ENCODE assay signal across 8 cellular contexts in genomic region chr11:66617148-66617814, GRCh38. TPM values are rescaled to one million over a fixed set of nuclear protein-coding genes. Genes with fewer than 3 reads are reported as not detected.
DNase-seq lines count a peak whose midpoint lies in the region; ATAC-seq and TF ChIP-seq lines count a peak whose summit lies in the region.

No MANE protein-coding gene starts in this region.

- H3K4me1 ChIP-seq in OCI-LY7 (ENCODE audit: insufficient read depth, low read length, poor library complexity, severe bottlenecking) (peaks cover 55% of the 10 kb centered on the region), mesodermal cell (ENCODE audit: control insufficient read depth, insufficient read depth, low read length, poor library complexity, severe bottlenecking) (peaks cover 16% of the 10 kb centered on the region), aorta (ENCODE audit: control insufficient read depth in 1 of 2, insufficient read depth in 2 of 2, low read length in 2 of 2) (no peaks in the 10 kb centered on the region)

- no peaks in the 10 kb centered on the region for H3K9me2 ChIP-seq in OCI-LY7 (ENCODE audit: insufficient read depth, low read length)

- no peaks in the 10 kb centered on the region for H3K9me3 ChIP-seq in OCI-LY7 (ENCODE audit: low read length)
- H3K9me3 ChIP-seq in mesodermal cell (ENCODE audit: control insufficient read depth, low read length): no peaks in the 10 kb centered on the region
- H3K9me3 ChIP-seq in aorta (ENCODE audit: control insufficient read depth, low read length): no peaks in the 10 kb centered on the region

- intact Hi-C loops in OCI-LY7 (cut with micrococcal nuclease; ENCODE audit: unreplicated experiment): loop anchor here (2.0 to 5.0 kb wide), 3 partner anchors 24 to 75 kb away; partner anchors contain the start of genes CCDC87 and CCS
- intact Hi-C loops in aorta (cut with DNase I): no loop called here

- H3K4me3 ChIP-seq in OCI-LY7 (ENCODE audit: low read depth, low read length, poor library complexity, severe bottlenecking): peak overlapping the region; percentile 94
- H3K4me3 ChIP-seq in mesodermal cell (ENCODE audit: extremely low read depth, insufficient read depth, low read length, poor library complexity, severe bottlenecking): peak overlapping the region; percentile 89
- peak overlapping the region; percentile 78 to 93 for H3K4me3 ChIP-seq in aorta (ENCODE audit: low read length in 2 of 2)

- peaks cover 25% of the 10 kb centered on the region for H4K20me1 ChIP-seq in OCI-LY7 (ENCODE audit: insufficient read depth, low read length)

- CTCF ChIA-PET in OCI-LY7 (lab: Charles Lee; ENCODE audit: unreplicated experiment): interaction anchor here (0.9 to 1.0 kb wide), 2 partner anchors 23 to 61 kb away, joined by 5 to 6 read pairs; partner anchors contain the start of gene RBM4B

- peak; percentile 29 for DNase-seq in activated naive CD4-positive, alpha-beta T cell treated with Interleukin-2 at 50 U/mL for 16 hours
- DNase-seq in activated naive CD4-positive, alpha-beta T cell (lab: John Stamatoyannopoulos, UW): no peak
- no peak for DNase-seq in OCI-LY7 (ENCODE audit: low spot score)
- peak; percentile 92 to 93 for DNase-seq in aorta
- no peak for DNase-seq in effector CD4-positive, alpha-beta T cell

- H3K79me2 ChIP-seq in OCI-LY7 (ENCODE audit: insufficient read depth, low read depth, low read length): peaks cover 73% of the 10 kb centered on the region

- H3K36me3 ChIP-seq in OCI-LY7 (ENCODE audit: insufficient read depth, low read length) (peaks cover 55% of the 10 kb centered on the region), mesodermal cell (ENCODE audit: control insufficient read depth, insufficient read depth, low read length) (peaks cover 46% of the 10 kb centered on the region), aorta (ENCODE audit: control insufficient read depth in 1 of 2, insufficient read depth in 2 of 2, low read length in 1 of 2) (no peaks in the 10 kb centered on the region)

- H2AFZ ChIP-seq in OCI-LY7 (ENCODE audit: low read length): no peak overlapping the region

- BruUV-seq in OCI-LY7 (replicated peaks; lab: Mats Ljungman, UMichigan): no TSS peak

- ATAC-seq in aorta (ENCODE audit: low FRiP score) (peak; percentile 76), HG02885 (IDR thresholded peaks at IDR 0.05; ENCODE audit: poor library complexity, unreplicated experiment) (no peak)

- peak overlapping the region; percentile 86 for H3K4me2 ChIP-seq in OCI-LY7 (ENCODE audit: low read length)

- TF ChIP-seq CTCF in OCI-LY7 (conservative IDR thresholded peaks at IDR 0.05; ENCODE audit: low read length): no peak

- 0% methylated on average over 13 to 29 of the region's 37 CpGs for WGBS in mesodermal cell (ENCODE audit: insufficient coverage in 2 of 2), 2 experiments
- WGBS in aorta, 2 donors: 0 to 1% methylated on average over 23 to 37 of the region's 37 CpGs

- POLR2A ChIA-PET in OCI-LY7 (lab: Charles Lee): interaction anchor here (0.6 to 2.5 kb wide), 11 partner anchors 10 to 170 kb away, joined by 3 to 16 read pairs (median 3); partner anchors contain the start of genes RBM4 and RBM4B

- peak overlapping the region; percentile 81 for H3K27ac ChIP-seq in OCI-LY7 (ENCODE audit: low read depth, low read length, poor library complexity, severe bottlenecking)
- peak overlapping the region; percentile 97 for H3K27ac ChIP-seq in cingulate gyrus (ENCODE audit: low read depth, low read length)
- peak overlapping the region; percentile 97 for H3K27ac ChIP-seq in mesodermal cell (ENCODE audit: low read depth, low read length, severe bottlenecking)
- peak overlapping the region; percentile 32 to 66 for H3K27ac ChIP-seq in aorta (ENCODE audit: low read depth in 1 of 2, low read length in 2 of 2)

- H3K27me3 ChIP-seq in aorta (ENCODE audit: control insufficient read depth in 1 of 2, insufficient read depth in 2 of 2, low read length in 1 of 2): no peaks in the 10 kb centered on the region

RNA-seq across cellular contexts. Expression of gene RBM14, which starts 0.9 kb away (rescaled TPM):
- 65.8 and 94.6 TPM in 2 replicates for total RNA-seq in OCI-LY7 (2014; rRNA removed; shearing (Covaris generic))
- total RNA-seq in OCI-LY7 (2022) (227 and 243 TPM in 2 replicates), aorta (10 to 100 TPM; 66.3 to 66.7 TPM)
- 33.7 TPM for polyA plus RNA-seq in mesodermal cell (2013, experiment 1 of 2)
- polyA plus RNA-seq in mesodermal cell (2013, experiment 2 of 2): 29.4 TPM
- 10 to 100 TPM; 11.4 to 41.4 TPM for polyA plus RNA-seq in aorta

RNA-seq across cellular contexts. Expression of gene RBM4, which starts 21.2 kb away (rescaled TPM):
- total RNA-seq in OCI-LY7 (2014; rRNA removed; shearing (Covaris generic)): 66.0 and 93.9 TPM in 2 replicates
- 139 and 140 TPM in 2 replicates for total RNA-seq in OCI-LY7 (2022)
- polyA plus RNA-seq in mesodermal cell (2013, experiment 1 of 2): 150 TPM
- polyA plus RNA-seq in mesodermal cell (2013, experiment 2 of 2): 129 TPM
- total RNA-seq in aorta: 10 to 100 TPM; 86.9 to 98.1 TPM
- polyA plus RNA-seq in aorta: 10 to 100 TPM; 78.6 to 91.1 TPM

RNA-seq across cellular contexts. Expression of gene CCS, which starts 24.3 kb away (rescaled TPM):
- total RNA-seq in OCI-LY7 (2014; rRNA removed; shearing (Covaris generic)): 31.7 and 32.6 TPM in 2 replicates
- total RNA-seq in OCI-LY7 (2022) (34.4 and 36.7 TPM in 2 replicates), aorta (10 to 100 TPM; 25.7 to 48.0 TPM)
- polyA plus RNA-seq in mesodermal cell (2013, experiment 1 of 2): 40.0 TPM
- 39.3 TPM for polyA plus RNA-seq in mesodermal cell (2013, experiment 2 of 2)
- 100 to 1,000 TPM in 1 of 2 donors, 10 to 100 TPM in 1; 29.8 to 287 TPM for polyA plus RNA-seq in aorta

RNA-seq across cellular contexts. Expression of gene CCDC87, which starts 24.4 kb away (rescaled TPM):
- total RNA-seq in OCI-LY7 (2014; rRNA removed; shearing (Covaris generic)): 0.13 and 0.26 TPM in 2 replicates
- total RNA-seq in OCI-LY7 (2022) (0.17 and 0.36 TPM in 2 replicates), aorta (under 1 TPM; 0.19 to 0.33 TPM)
- polyA plus RNA-seq in mesodermal cell (2013, experiment 1 of 2): 0.15 TPM
- 0.20 TPM for polyA plus RNA-seq in mesodermal cell (2013, experiment 2 of 2)
- polyA plus RNA-seq in aorta: under 1 TPM in 1 of 2 donors, not detected in 1; 0.10 TPM

RNA-seq across cellular contexts. Expression of gene CTSF, which starts 48.9 kb away (rescaled TPM):
- not detected in 2 replicates for total RNA-seq in OCI-LY7 (2014; rRNA removed; shearing (Covaris generic))
- not detected in 2 replicates for total RNA-seq in OCI-LY7 (2022)
- polyA plus RNA-seq in mesodermal cell (2013, experiment 1 of 2): 10.0 TPM
- 9.0 TPM for polyA plus RNA-seq in mesodermal cell (2013, experiment 2 of 2)
- 100 to 1,000 TPM in 1 of 2 donors, 10 to 100 TPM in 1; 38.3 to 110 TPM for total RNA-seq in aorta
- 10 to 100 TPM; 52.1 to 98.5 TPM for polyA plus RNA-seq in aorta

Comparison
In these comparisons a context has a peak if more than half of its experiments do, and no peak if none do; other contexts are left out.
1. DNase-seq: peak in activated naive CD4-positive, alpha-beta T cell treated with Interleukin-2 at 50 U/mL for 16 hours (single experiment) and aorta (2 of 2); none in activated naive CD4-positive, alpha-beta T cell (0 of 4), OCI-LY7 (single experiment) and effector CD4-positive, alpha-beta T cell (single experiment).
2. Peak in every context shown above with its lines, with median percentiles within 50 percentile points of each other: H3K27ac ChIP-seq and H3K4me3 ChIP-seq.